Comparison of ENCODE assay signal across 8 cellular contexts in genomic region chr18:40413160-40413559, GRCh38.
DNase-seq lines count a peak whose midpoint lies in the region; ATAC-seq lines count a peak whose summit lies in the region.

No MANE protein-coding gene starts in this region.

- DNase-seq in COLO668 (lab: John Stamatoyannopoulos, UW; ENCODE audit: unreplicated experiment) (peak; percentile 38), NCI-H1105 treated with DMSO at 0.1 percent for 48 hours (lab: John Stamatoyannopoulos, UW) (peak; percentile 25), SW480 (ENCODE audit: low spot score) (peak; percentile 17), islet precursor cell (peak; percentile 82), COLO829 (ENCODE audit: low spot score) (no peak)
- no peak for DNase-seq in effector CD4-positive, alpha-beta T cell

- no peak for ATAC-seq in GM19328 (IDR thresholded peaks at IDR 0.05; ENCODE audit: unreplicated experiment)
- ATAC-seq in HG03196 (IDR thresholded peaks at IDR 0.05; ENCODE audit: unreplicated experiment) = no peak

Comparison
In these comparisons a context has a peak if more than half of its experiments do, and no peak if none do; other contexts are left out.
1. DNase-seq: peak in COLO668 (single experiment), NCI-H1105 treated with DMSO at 0.1 percent for 48 hours (single experiment), SW480 (single experiment) and islet precursor cell (single experiment); none in COLO829 (single experiment) and effector CD4-positive, alpha-beta T cell (single experiment).